In the genomic region with DNA sequence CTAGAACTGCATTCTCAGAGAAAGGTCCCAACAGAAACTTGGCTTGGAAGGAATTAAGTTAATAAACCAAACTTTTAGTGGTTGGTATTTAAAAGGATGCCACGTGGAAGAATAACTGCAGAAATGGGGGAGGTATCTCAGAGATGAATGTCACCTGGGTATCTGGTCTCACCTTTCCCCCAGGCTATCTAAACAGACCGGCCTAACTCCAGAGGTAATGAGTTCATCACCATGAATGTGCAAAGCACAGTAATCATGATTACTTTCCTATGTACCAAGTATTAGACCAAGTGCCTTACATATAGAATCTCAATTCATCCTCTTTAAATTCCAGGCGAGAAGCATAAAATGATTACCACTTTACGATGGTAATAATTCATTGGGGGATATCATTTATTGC, we compare ENCODE assay signal across 18 cellular contexts.
"Had no signal": no experiment of that assay in that cellular context is flagged by ENCODE, and none has a peak within 500 bp of the region (broad histone marks: within the 10 kb centered on the region; RNA-seq: fewer than 3 reads in every experiment).

No MANE protein-coding gene starts in this region.

- H3K27ac ChIP-seq: body of pancreas, left ventricle myocardium inferior, ovary, right lobe of liver, stomach, thoracic aorta, WERI-Rb-1 had no signal

- H3K27ac Mint-ChIP-seq: activated CD4-positive, alpha-beta memory T cell treated with anti-CD3 and anti-CD28 coated beads for 36 hours; activated naive CD4-positive, alpha-beta T cell treated with anti-CD3 and anti-CD28 coated beads, Interleukin-2, amount 50 U/mL, for 72 hours; dendritic cell treated with granulocyte-macrophage colony-stimulating factor and Interleukin-4, amounts not matched to agents 40 ng/mL and 50 ng/mL, for 4 days; effector memory CD8-positive, alpha-beta T cell; memory B cell had no signal

- H3K36me3 ChIP-seq: left ventricle myocardium inferior, ovary, right lobe of liver, stomach, thoracic aorta, WERI-Rb-1 had no signal

- H3K4me3 ChIP-seq: body of pancreas, left ventricle myocardium inferior, ovary, right lobe of liver, stomach, thoracic aorta had no signal

- ATAC-seq: activated naive CD4-positive, alpha-beta T cell treated with anti-CD3 and anti-CD28 coated beads, Interleukin-2, amount 50 U/mL, for 72 hours; activated T-cell treated with anti-CD3 and anti-CD28 coated beads, Interleukin-2, amount 50 U/mL, for 4 hours; body of pancreas; effector memory CD8-positive, alpha-beta T cell; right lobe of liver had no signal

- H3K27me3 ChIP-seq: body of pancreas, ovary, right lobe of liver, stomach had no signal

- H3K9me3 Mint-ChIP-seq: activated CD4-positive, alpha-beta memory T cell treated with anti-CD3 and anti-CD28 coated beads for 36 hours; effector memory CD8-positive, alpha-beta T cell had no signal

- FAIRE-seq: kidney had no signal

- H3K4me3 Mint-ChIP-seq: activated CD4-positive, alpha-beta memory T cell treated with anti-CD3 and anti-CD28 coated beads for 36 hours; activated T-cell treated with anti-CD3 and anti-CD28 coated beads, Interleukin-2, amount 50 U/mL, for 4 hours; dendritic cell treated with granulocyte-macrophage colony-stimulating factor and Interleukin-4, amounts not matched to agents 40 ng/mL and 50 ng/mL, for 4 days; effector memory CD8-positive, alpha-beta T cell; memory B cell; neural crest cell had no signal

- H3K36me3 Mint-ChIP-seq: activated CD4-positive, alpha-beta memory T cell treated with anti-CD3 and anti-CD28 coated beads for 36 hours; activated naive CD4-positive, alpha-beta T cell treated with anti-CD3 and anti-CD28 coated beads, Interleukin-2, amount 50 U/mL, for 72 hours; memory B cell had no signal

- H3K9me3 ChIP-seq: body of pancreas, left ventricle myocardium inferior, ovary, right lobe of liver, stomach, thoracic aorta had no signal

- H3K27me3 Mint-ChIP-seq: activated CD4-positive, alpha-beta memory T cell treated with anti-CD3 and anti-CD28 coated beads for 36 hours; dendritic cell treated with granulocyte-macrophage colony-stimulating factor and Interleukin-4, amounts not matched to agents 40 ng/mL and 50 ng/mL, for 4 days; memory B cell had no signal

- DNase-seq: activated CD4-positive, alpha-beta memory T cell treated with anti-CD3 and anti-CD28 coated beads for 36 hours; activated effector memory CD4-positive, alpha-beta T cell treated with anti-CD3 and anti-CD28 coated beads, Interleukin-2, amount 50 U/mL, for 16 hours; activated T-cell treated with anti-CD3 and anti-CD28 coated beads, Interleukin-2, amount 50 U/mL, for 4 hours; amniotic stem cell; body of pancreas; effector memory CD8-positive, alpha-beta T cell; kidney; left ventricle myocardium inferior; ovary; right lobe of liver; stimulated activated CD4-positive, alpha-beta T cell treated with anti-CD3 and anti-CD28 coated beads, Interleukin-1b, Interleukin-23, amount 100 ng/mL, for 48 hours; stomach; WERI-Rb-1 had no signal

- H3K4me1 Mint-ChIP-seq: memory B cell had no signal

- H3K4me1 ChIP-seq: body of pancreas, right lobe of liver had no signal
